ENCODE assay signal across 23 cellular contexts in genomic region chr9:114213566-114213965, GRCh38. TPM values are rescaled to one million over a fixed set of nuclear protein-coding genes. Genes with fewer than 3 reads are reported as not detected.
DNase-seq lines count a peak whose midpoint lies in the region; TF ChIP-seq lines count a peak whose summit lies in the region.
"Had no signal": no experiment of that assay in that cellular context is flagged by ENCODE, and none has a peak within 500 bp of the region (broad histone marks: within the 10 kb centered on the region; RNA-seq: fewer than 3 reads in every experiment).

No MANE protein-coding gene starts in this region.

- H3K9me3 ChIP-seq in ascending aorta: no peaks in the 10 kb centered on the region
- no peaks in the 10 kb centered on the region for H3K9me3 ChIP-seq in prostate gland
- no peaks in the 10 kb centered on the region for H3K9me3 ChIP-seq in vagina
- H3K9me3 ChIP-seq: BE2C, HAP-1 had no signal

- H3K27me3 ChIP-seq in ascending aorta (no peaks in the 10 kb centered on the region), prostate gland (replicated peaks; ENCODE audit: insufficient read depth) (no peaks in the 10 kb centered on the region), vagina (no peaks in the 10 kb centered on the region)
- H3K27me3 ChIP-seq: BE2C had no signal

- H3K27ac Mint-ChIP-seq in endothelial cell (ENCODE audit: unreplicated experiment): no peak overlapping the region
- H3K27ac Mint-ChIP-seq: CD8-positive, alpha-beta memory T cell; GM23338 had no signal

- DNase-seq in ascending aorta (ENCODE audit: low spot score in 2 of 2): no peak
- DNase-seq in endothelial cell (ENCODE audit: low spot score): no peak
- no peak for DNase-seq in prostate gland (ENCODE audit: low spot score)
- no peak for DNase-seq in vagina (ENCODE audit: extremely low spot score in 2 of 2)
- DNase-seq in NCI-H2107 treated with DMSO at 0.1 percent for 48 hours (lab: John Stamatoyannopoulos, UW; ENCODE audit: unreplicated experiment): no peak
- DNase-seq in NCI-H524 treated with DMSO at 0.1 percent for 48 hours (lab: John Stamatoyannopoulos, UW): no peak
- DNase-seq in cerebellum (ENCODE audit: low spot score): no peak
- DNase-seq: BE2C; Calu3; CD8-positive, alpha-beta memory T cell; DMS153; DND-41; Karpas-422; NCI-H1092 treated with DMSO at 0.1 percent for 48 hours; NCI-H1436; NCI-H187; NCI-H2081 treated with DMSO at 0.1 percent for 48 hours; NCI-H524; NCI-H774 had no signal

- no peaks in the 10 kb centered on the region for H3K9me3 Mint-ChIP-seq in endothelial cell (ENCODE audit: unreplicated experiment)
- H3K9me3 Mint-ChIP-seq: CD14-positive monocyte; CD8-positive, alpha-beta memory T cell; GM23338 had no signal

- peaks cover 4% of the 10 kb centered on the region for H3K4me1 Mint-ChIP-seq in endothelial cell (ENCODE audit: unreplicated experiment)
- H3K4me1 Mint-ChIP-seq: CD14-positive monocyte; CD8-positive, alpha-beta memory T cell had no signal

- H3K4me1 ChIP-seq in ascending aorta (peaks cover 23 to 26% of the 10 kb centered on the region in 2 donors), prostate gland (replicated peaks) (no peaks in the 10 kb centered on the region), vagina (peaks cover 35% of the 10 kb centered on the region)
- H3K4me1 ChIP-seq: BE2C, HAP-1 had no signal

- TF ChIP-seq POLR2A in prostate gland (IDR thresholded peaks at IDR 0.05) (no peak), vagina (IDR thresholded peaks at IDR 0.05) (no peak)

- peaks cover 5% of the 10 kb centered on the region for H3K27me3 Mint-ChIP-seq in endothelial cell (ENCODE audit: unreplicated experiment)

- no peak overlapping the region for H3K4me3 ChIP-seq in ascending aorta
- H3K4me3 ChIP-seq in prostate gland: no peak overlapping the region
- H3K4me3 ChIP-seq in vagina: no peak overlapping the region
- H3K4me3 ChIP-seq: GM23338, HAP-1 had no signal

- peak overlapping the region; percentile 82 to 86 for H3K27ac ChIP-seq in ascending aorta
- peak overlapping the region; percentile 19 to 53 for H3K27ac ChIP-seq in prostate gland
- peak overlapping the region; percentile 80 for H3K27ac ChIP-seq in vagina
- H3K27ac ChIP-seq: HL-60 had no signal

- intact Hi-C loops in ascending aorta (cut with DNase I): no loop called here
- intact Hi-C loops in prostate gland (cut with DNase I): loop anchor here (5.0 kb wide), 1 partner anchor 39 kb away; no protein-coding TSS in a partner anchor
- intact Hi-C loops in vagina (cut with DNase I): no loop called here

- 94% methylated on average over 6 of the region's 6 CpGs for WGBS in prostate gland

- H3K36me3 Mint-ChIP-seq in endothelial cell (ENCODE audit: low read depth, unreplicated experiment): peaks cover 47% of the 10 kb centered on the region
- H3K36me3 Mint-ChIP-seq: CD14-positive monocyte; CD8-positive, alpha-beta memory T cell had no signal

- peaks cover 0 to 3% of the 10 kb centered on the region in 2 donors for H3K36me3 ChIP-seq in ascending aorta
- no peaks in the 10 kb centered on the region for H3K36me3 ChIP-seq in prostate gland
- no peaks in the 10 kb centered on the region for H3K36me3 ChIP-seq in vagina
- H3K36me3 ChIP-seq: BE2C had no signal

- TF ChIP-seq CTCF in ascending aorta (IDR thresholded peaks at IDR 0.05) (no peak), endothelial cell (IDR thresholded peaks at IDR 0.05; ENCODE audit: unreplicated experiment) (no peak), prostate gland (IDR thresholded peaks at IDR 0.05) (no peak), vagina (IDR thresholded peaks at IDR 0.05) (no peak)

- H3K4me3 Mint-ChIP-seq in endothelial cell (ENCODE audit: unreplicated experiment): peak overlapping the region; percentile 42
- H3K4me3 Mint-ChIP-seq: CD14-positive monocyte; CD8-positive, alpha-beta memory T cell; GM23338 had no signal

RNA-seq across cellular contexts. Expression of gene COL27A1, which starts 58.2 kb away (rescaled TPM):
- total RNA-seq in ascending aorta: 9.3 TPM
- 61.4 TPM for total RNA-seq in endothelial cell (ENCODE audit: unreplicated experiment)
- 10 to 100 TPM in 1 of 2 donors, 1 to 10 TPM in 1; 8.7 to 54.8 TPM for total RNA-seq in prostate gland
- total RNA-seq in vagina: 17.2 TPM
- total RNA-seq in cerebellum: 15.5 TPM
